ENCODE assay signal across 1 cellular context in the genomic region with DNA sequence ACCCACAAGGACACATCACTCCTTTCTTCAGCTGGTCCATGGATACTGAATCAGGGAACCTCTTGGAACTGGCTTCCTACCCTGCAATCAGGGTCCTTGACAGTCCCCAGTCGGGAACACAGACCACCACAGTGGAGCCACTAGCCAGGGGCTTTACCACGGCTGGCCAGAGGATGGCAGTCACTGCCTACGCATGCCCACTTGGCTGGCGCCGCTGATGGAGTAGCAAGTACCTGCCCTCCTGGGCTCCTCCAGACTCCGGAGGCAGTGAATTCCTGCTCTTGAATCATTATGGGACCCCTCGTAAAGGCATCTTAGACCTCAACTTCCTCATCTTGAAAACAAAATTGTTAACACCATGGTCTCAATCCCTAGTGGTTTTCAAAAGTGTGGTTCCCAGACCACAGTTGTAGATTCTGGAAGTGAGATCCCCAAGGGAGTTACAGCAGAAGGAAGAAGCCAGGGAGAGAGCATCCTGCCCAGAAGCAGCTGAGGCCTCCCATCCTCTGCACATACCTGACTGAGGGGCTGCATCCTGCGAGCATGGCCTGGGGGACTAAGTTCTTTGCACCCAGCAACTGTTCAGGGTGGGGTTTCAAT.
TF ChIP-seq lines count a peak whose summit lies in the region.

No MANE protein-coding gene starts in this region.

TF ChIP-seq in HepG2, 621 proteins besides CTCF, POLR2A, EP300 and RAD21 (continued from another document and continues in another):
- TF ChIP-seq, protein P1, sequence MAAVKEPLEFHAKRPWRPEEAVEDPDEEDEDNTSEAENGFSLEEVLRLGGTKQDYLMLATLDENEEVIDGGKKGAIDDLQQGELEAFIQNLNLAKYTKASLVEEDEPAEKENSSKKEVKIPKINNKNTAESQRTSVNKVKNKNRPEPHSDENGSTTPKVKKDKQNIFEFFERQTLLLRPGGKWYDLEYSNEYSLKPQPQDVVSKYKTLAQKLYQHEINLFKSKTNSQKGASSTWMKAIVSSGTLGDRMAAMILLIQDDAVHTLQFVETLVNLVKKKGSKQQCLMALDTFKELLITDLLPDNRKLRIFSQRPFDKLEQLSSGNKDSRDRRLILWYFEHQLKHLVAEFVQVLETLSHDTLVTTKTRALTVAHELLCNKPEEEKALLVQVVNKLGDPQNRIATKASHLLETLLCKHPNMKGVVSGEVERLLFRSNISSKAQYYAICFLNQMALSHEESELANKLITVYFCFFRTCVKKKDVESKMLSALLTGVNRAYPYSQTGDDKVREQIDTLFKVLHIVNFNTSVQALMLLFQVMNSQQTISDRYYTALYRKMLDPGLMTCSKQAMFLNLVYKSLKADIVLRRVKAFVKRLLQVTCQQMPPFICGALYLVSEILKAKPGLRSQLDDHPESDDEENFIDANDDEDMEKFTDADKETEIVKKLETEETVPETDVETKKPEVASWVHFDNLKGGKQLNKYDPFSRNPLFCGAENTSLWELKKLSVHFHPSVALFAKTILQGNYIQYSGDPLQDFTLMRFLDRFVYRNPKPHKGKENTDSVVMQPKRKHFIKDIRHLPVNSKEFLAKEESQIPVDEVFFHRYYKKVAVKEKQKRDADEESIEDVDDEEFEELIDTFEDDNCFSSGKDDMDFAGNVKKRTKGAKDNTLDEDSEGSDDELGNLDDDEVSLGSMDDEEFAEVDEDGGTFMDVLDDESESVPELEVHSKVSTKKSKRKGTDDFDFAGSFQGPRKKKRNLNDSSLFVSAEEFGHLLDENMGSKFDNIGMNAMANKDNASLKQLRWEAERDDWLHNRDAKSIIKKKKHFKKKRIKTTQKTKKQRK (IDR thresholded peaks at IDR 0.05; ENCODE audit: low read length), result no peak
- no peak for TF ChIP-seq HOXA5 (CRISPR knock-in tag; IDR thresholded peaks at IDR 0.05)
- TF ChIP-seq ZFP1 (CRISPR knock-in tag; IDR thresholded peaks at IDR 0.05), result no peak
- 0 out of 2 replicates have a peak, but pooled peaks have one; percentile 25 for TF ChIP-seq ZNF12 (CRISPR knock-in tag; IDR thresholded peaks at IDR 0.05)
- TF ChIP-seq PRPF4 (IDR thresholded peaks at IDR 0.05; ENCODE audit: low read depth, low read length, poor library complexity, severe bottlenecking), result no peak
- TF ChIP-seq, protein P2, sequence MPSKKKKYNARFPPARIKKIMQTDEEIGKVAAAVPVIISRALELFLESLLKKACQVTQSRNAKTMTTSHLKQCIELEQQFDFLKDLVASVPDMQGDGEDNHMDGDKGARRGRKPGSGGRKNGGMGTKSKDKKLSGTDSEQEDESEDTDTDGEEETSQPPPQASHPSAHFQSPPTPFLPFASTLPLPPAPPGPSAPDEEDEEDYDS (CRISPR knock-in tag; IDR thresholded peaks at IDR 0.05), result no peak
- no peak for TF ChIP-seq HNF4A (CRISPR knock-in tag; IDR thresholded peaks at IDR 0.05)
- TF ChIP-seq ZNF550 (CRISPR knock-in tag; IDR thresholded peaks at IDR 0.05; ENCODE audit: borderline replicate concordance), result no peak
- TF ChIP-seq, protein P3, sequence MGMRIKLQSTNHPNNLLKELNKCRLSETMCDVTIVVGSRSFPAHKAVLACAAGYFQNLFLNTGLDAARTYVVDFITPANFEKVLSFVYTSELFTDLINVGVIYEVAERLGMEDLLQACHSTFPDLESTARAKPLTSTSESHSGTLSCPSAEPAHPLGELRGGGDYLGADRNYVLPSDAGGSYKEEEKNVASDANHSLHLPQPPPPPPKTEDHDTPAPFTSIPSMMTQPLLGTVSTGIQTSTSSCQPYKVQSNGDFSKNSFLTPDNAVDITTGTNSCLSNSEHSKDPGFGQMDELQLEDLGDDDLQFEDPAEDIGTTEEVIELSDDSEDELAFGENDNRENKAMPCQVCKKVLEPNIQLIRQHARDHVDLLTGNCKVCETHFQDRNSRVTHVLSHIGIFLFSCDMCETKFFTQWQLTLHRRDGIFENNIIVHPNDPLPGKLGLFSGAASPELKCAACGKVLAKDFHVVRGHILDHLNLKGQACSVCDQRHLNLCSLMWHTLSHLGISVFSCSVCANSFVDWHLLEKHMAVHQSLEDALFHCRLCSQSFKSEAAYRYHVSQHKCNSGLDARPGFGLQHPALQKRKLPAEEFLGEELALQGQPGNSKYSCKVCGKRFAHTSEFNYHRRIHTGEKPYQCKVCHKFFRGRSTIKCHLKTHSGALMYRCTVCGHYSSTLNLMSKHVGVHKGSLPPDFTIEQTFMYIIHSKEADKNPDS (CRISPR knock-in tag; IDR thresholded peaks at IDR 0.05), result no peak
- no peak for TF ChIP-seq MYC (CRISPR knock-in tag; IDR thresholded peaks at IDR 0.05; ENCODE audit: borderline replicate concordance)
- 0 out of 2 replicates have a peak, but pooled peaks have one; percentile 32 for TF ChIP-seq REPIN1 (CRISPR knock-in tag; IDR thresholded peaks at IDR 0.05; ENCODE audit: borderline replicate concordance, low read depth)
- TF ChIP-seq, protein P4, sequence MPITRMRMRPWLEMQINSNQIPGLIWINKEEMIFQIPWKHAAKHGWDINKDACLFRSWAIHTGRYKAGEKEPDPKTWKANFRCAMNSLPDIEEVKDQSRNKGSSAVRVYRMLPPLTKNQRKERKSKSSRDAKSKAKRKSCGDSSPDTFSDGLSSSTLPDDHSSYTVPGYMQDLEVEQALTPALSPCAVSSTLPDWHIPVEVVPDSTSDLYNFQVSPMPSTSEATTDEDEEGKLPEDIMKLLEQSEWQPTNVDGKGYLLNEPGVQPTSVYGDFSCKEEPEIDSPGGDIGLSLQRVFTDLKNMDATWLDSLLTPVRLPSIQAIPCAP (CRISPR knock-in tag; IDR thresholded peaks at IDR 0.05; ENCODE audit: low read depth), result no peak
- TF ChIP-seq, protein P5, sequence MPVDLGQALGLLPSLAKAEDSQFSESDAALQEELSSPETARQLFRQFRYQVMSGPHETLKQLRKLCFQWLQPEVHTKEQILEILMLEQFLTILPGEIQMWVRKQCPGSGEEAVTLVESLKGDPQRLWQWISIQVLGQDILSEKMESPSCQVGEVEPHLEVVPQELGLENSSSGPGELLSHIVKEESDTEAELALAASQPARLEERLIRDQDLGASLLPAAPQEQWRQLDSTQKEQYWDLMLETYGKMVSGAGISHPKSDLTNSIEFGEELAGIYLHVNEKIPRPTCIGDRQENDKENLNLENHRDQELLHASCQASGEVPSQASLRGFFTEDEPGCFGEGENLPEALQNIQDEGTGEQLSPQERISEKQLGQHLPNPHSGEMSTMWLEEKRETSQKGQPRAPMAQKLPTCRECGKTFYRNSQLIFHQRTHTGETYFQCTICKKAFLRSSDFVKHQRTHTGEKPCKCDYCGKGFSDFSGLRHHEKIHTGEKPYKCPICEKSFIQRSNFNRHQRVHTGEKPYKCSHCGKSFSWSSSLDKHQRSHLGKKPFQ (CRISPR knock-in tag; IDR thresholded peaks at IDR 0.05; ENCODE audit: insufficient replicate concordance), result no peak
- TF ChIP-seq ZFP90 (CRISPR knock-in tag; IDR thresholded peaks at IDR 0.05; ENCODE audit: borderline replicate concordance), result no peak
- TF ChIP-seq MBNL3 (CRISPR knock-in tag; conservative IDR thresholded peaks at IDR 0.05), result no peak
- no peak for TF ChIP-seq ZNF264 (CRISPR knock-in tag; IDR thresholded peaks at IDR 0.05)
- no peak for TF ChIP-seq PCBP2 (optimal IDR thresholded peaks at IDR 0.05; ENCODE audit: low read depth, low read length, poor library complexity, severe bottlenecking)
- no peak for TF ChIP-seq ZNF205 (CRISPR knock-in tag; IDR thresholded peaks at IDR 0.05)
- no peak for TF ChIP-seq ZNF577 (CRISPR knock-in tag; IDR thresholded peaks at IDR 0.05; ENCODE audit: borderline replicate concordance, low read depth)
- TF ChIP-seq MEIS1 (CRISPR knock-in tag; IDR thresholded peaks at IDR 0.05; ENCODE audit: borderline replicate concordance), result no peak
- TF ChIP-seq, protein P6, sequence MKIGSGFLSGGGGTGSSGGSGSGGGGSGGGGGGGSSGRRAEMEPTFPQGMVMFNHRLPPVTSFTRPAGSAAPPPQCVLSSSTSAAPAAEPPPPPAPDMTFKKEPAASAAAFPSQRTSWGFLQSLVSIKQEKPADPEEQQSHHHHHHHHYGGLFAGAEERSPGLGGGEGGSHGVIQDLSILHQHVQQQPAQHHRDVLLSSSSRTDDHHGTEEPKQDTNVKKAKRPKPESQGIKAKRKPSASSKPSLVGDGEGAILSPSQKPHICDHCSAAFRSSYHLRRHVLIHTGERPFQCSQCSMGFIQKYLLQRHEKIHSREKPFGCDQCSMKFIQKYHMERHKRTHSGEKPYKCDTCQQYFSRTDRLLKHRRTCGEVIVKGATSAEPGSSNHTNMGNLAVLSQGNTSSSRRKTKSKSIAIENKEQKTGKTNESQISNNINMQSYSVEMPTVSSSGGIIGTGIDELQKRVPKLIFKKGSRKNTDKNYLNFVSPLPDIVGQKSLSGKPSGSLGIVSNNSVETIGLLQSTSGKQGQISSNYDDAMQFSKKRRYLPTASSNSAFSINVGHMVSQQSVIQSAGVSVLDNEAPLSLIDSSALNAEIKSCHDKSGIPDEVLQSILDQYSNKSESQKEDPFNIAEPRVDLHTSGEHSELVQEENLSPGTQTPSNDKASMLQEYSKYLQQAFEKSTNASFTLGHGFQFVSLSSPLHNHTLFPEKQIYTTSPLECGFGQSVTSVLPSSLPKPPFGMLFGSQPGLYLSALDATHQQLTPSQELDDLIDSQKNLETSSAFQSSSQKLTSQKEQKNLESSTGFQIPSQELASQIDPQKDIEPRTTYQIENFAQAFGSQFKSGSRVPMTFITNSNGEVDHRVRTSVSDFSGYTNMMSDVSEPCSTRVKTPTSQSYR (CRISPR knock-in tag; IDR thresholded peaks at IDR 0.05; ENCODE audit: borderline replicate concordance), result no peak
- no peak for TF ChIP-seq NFE2L2 (IDR thresholded peaks at IDR 0.05; ENCODE audit: low read length)
- TF ChIP-seq, protein P7, sequence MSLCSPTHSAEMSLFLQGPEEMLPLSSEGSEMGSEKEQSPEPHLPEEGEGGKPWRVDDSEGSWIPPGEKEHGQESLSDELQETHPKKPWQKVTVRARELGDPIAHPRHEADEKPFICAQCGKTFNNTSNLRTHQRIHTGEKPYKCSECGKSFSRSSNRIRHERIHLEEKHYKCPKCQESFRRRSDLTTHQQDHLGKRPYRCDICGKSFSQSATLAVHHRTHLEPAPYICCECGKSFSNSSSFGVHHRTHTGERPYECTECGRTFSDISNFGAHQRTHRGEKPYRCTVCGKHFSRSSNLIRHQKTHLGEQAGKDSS (CRISPR knock-in tag; IDR thresholded peaks at IDR 0.05; ENCODE audit: borderline replicate concordance, low read depth), result peak; percentile 61; the same call in 1 of the 2 replicates
- TF ChIP-seq NR2F2 (IDR thresholded peaks at IDR 0.05; ENCODE audit: borderline replicate concordance, low read depth), result no peak
- TF ChIP-seq MLLT10 (CRISPR knock-in tag; IDR thresholded peaks at IDR 0.05), result no peak
- TF ChIP-seq KDM2A (CRISPR knock-in tag; IDR thresholded peaks at IDR 0.05; ENCODE audit: borderline replicate concordance, low read depth), result peak; percentile 54; the same call in 1 of the 2 replicates
- TF ChIP-seq KDM3A (CRISPR knock-in tag; IDR thresholded peaks at IDR 0.05; ENCODE audit: low read depth), result peak; percentile 65; the same call in 1 of the 2 replicates
- TF ChIP-seq ZFY (CRISPR knock-in tag; IDR thresholded peaks at IDR 0.05), result no peak
- no peak for TF ChIP-seq KLF15 (CRISPR knock-in tag; IDR thresholded peaks at IDR 0.05; ENCODE audit: borderline replicate concordance)
- TF ChIP-seq ZBTB7A (CRISPR knock-in tag; IDR thresholded peaks at IDR 0.05), result no peak
- 0 out of 2 replicates have a peak, but pooled peaks have one; percentile 34 for TF ChIP-seq SALL1 (CRISPR knock-in tag; IDR thresholded peaks at IDR 0.05)
- TF ChIP-seq STAG1 (CRISPR knock-in tag; IDR thresholded peaks at IDR 0.05), result peak; percentile 97
- TF ChIP-seq, protein P8, sequence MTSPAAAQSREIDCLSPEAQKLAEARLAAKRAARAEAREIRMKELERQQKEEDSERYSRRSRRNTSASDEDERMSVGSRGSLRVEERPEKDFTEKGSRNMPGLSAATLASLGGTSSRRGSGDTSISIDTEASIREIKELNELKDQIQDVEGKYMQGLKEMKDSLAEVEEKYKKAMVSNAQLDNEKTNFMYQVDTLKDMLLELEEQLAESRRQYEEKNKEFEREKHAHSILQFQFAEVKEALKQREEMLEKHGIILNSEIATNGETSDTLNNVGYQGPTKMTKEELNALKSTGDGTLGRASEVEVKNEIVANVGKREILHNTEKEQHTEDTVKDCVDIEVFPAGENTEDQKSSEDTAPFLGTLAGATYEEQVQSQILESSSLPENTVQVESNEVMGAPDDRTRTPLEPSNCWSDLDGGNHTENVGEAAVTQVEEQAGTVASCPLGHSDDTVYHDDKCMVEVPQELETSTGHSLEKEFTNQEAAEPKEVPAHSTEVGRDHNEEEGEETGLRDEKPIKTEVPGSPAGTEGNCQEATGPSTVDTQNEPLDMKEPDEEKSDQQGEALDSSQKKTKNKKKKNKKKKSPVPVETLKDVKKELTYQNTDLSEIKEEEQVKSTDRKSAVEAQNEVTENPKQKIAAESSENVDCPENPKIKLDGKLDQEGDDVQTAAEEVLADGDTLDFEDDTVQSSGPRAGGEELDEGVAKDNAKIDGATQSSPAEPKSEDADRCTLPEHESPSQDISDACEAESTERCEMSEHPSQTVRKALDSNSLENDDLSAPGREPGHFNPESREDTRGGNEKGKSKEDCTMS (CRISPR knock-in tag; conservative IDR thresholded peaks at IDR 0.05), result no peak
- TF ChIP-seq, protein P9, sequence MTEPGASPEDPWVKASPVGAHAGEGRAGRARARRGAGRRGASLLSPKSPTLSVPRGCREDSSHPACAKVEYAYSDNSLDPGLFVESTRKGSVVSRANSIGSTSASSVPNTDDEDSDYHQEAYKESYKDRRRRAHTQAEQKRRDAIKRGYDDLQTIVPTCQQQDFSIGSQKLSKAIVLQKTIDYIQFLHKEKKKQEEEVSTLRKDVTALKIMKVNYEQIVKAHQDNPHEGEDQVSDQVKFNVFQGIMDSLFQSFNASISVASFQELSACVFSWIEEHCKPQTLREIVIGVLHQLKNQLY (CRISPR knock-in tag; IDR thresholded peaks at IDR 0.05), result no peak
- TF ChIP-seq, protein P10, sequence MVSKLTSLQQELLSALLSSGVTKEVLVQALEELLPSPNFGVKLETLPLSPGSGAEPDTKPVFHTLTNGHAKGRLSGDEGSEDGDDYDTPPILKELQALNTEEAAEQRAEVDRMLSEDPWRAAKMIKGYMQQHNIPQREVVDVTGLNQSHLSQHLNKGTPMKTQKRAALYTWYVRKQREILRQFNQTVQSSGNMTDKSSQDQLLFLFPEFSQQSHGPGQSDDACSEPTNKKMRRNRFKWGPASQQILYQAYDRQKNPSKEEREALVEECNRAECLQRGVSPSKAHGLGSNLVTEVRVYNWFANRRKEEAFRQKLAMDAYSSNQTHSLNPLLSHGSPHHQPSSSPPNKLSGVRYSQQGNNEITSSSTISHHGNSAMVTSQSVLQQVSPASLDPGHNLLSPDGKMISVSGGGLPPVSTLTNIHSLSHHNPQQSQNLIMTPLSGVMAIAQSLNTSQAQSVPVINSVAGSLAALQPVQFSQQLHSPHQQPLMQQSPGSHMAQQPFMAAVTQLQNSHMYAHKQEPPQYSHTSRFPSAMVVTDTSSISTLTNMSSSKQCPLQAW (CRISPR knock-in tag; IDR thresholded peaks at IDR 0.05), result no peak
- TF ChIP-seq, protein P11, sequence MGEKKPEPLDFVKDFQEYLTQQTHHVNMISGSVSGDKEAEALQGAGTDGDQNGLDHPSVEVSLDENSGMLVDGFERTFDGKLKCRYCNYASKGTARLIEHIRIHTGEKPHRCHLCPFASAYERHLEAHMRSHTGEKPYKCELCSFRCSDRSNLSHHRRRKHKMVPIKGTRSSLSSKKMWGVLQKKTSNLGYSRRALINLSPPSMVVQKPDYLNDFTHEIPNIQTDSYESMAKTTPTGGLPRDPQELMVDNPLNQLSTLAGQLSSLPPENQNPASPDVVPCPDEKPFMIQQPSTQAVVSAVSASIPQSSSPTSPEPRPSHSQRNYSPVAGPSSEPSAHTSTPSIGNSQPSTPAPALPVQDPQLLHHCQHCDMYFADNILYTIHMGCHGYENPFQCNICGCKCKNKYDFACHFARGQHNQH (CRISPR knock-in tag; IDR thresholded peaks at IDR 0.05), result peak; percentile 26; the same call in 1 of the 2 replicates
- TF ChIP-seq, protein P12, sequence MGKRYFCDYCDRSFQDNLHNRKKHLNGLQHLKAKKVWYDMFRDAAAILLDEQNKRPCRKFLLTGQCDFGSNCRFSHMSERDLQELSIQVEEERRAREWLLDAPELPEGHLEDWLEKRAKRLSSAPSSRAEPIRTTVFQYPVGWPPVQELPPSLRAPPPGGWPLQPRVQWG (CRISPR knock-in tag; IDR thresholded peaks at IDR 0.05; ENCODE audit: borderline replicate concordance, low read depth), result no peak
- no peak for TF ChIP-seq ZNF552 (CRISPR knock-in tag; IDR thresholded peaks at IDR 0.05; ENCODE audit: borderline replicate concordance)
